ENCODE assay signal across 2 cellular contexts in genomic region chr5:9483251-9483650, GRCh38.
TF ChIP-seq lines count a peak whose summit lies in the region.

No MANE protein-coding gene starts in this region.

TF ChIP-seq in SK-N-SH treated with all-trans-retinoic acid at 6 μM for 48 hours, 23 proteins besides CTCF, POLR2A, EP300 and RAD21 (continued from another document):
- TF ChIP-seq ZFP3 (CRISPR knock-in tag; IDR thresholded peaks at IDR 0.05) (no peak), OSR1 (CRISPR knock-in tag; IDR thresholded peaks at IDR 0.05) (no peak), RARB (CRISPR knock-in tag; IDR thresholded peaks at IDR 0.05) (no peak), CSDC2 (CRISPR knock-in tag; IDR thresholded peaks at IDR 0.05) (no peak), ISL1 (CRISPR knock-in tag; IDR thresholded peaks at IDR 0.05) (no peak), TCF4 (CRISPR knock-in tag; IDR thresholded peaks at IDR 0.05; ENCODE audit: borderline replicate concordance) (no peak), CSRNP3 (CRISPR knock-in tag; IDR thresholded peaks at IDR 0.05) (no peak), ZC3H10 (CRISPR knock-in tag; IDR thresholded peaks at IDR 0.05) (no peak), TOX (CRISPR knock-in tag; IDR thresholded peaks at IDR 0.05; ENCODE audit: borderline replicate concordance) (no peak)

TF ChIP-seq in SK-N-SH, 30 proteins besides CTCF, POLR2A, EP300 and RAD21 (continued from another document):
- TF ChIP-seq ZBTB33 (IDR thresholded peaks at IDR 0.05; ENCODE audit: borderline replicate concordance, low read depth), result no peak
